1 cellular context compared by ENCODE assay signal in genomic region chr13:46830405-46831005, GRCh38.
TF ChIP-seq lines count a peak whose summit lies in the region.

No MANE protein-coding gene starts in this region.

TF ChIP-seq in HepG2, 621 proteins besides CTCF, POLR2A, EP300 and RAD21:
- no peak for TF ChIP-seq SNAPC5 (CRISPR knock-in tag; IDR thresholded peaks at IDR 0.05; ENCODE audit: borderline replicate concordance)
- no peak for TF ChIP-seq KLF13 (CRISPR knock-in tag; IDR thresholded peaks at IDR 0.05)
- no peak for TF ChIP-seq HMGXB4 (CRISPR knock-in tag; IDR thresholded peaks at IDR 0.05; ENCODE audit: borderline replicate concordance in 1 of 2, low read depth in 1 of 2)
- no peak for TF ChIP-seq RXRB (CRISPR knock-in tag; IDR thresholded peaks at IDR 0.05; ENCODE audit: borderline replicate concordance)
- TF ChIP-seq ZNF780A (CRISPR knock-in tag; IDR thresholded peaks at IDR 0.05), result no peak
- no peak for TF ChIP-seq ZNF383 (CRISPR knock-in tag; IDR thresholded peaks at IDR 0.05; ENCODE audit: borderline replicate concordance)
- TF ChIP-seq ZNF816 (CRISPR knock-in tag; IDR thresholded peaks at IDR 0.05; ENCODE audit: borderline replicate concordance), result no peak
- no peak for TF ChIP-seq ZFP90 (CRISPR knock-in tag; IDR thresholded peaks at IDR 0.05; ENCODE audit: borderline replicate concordance)
- TF ChIP-seq NR2F1 (CRISPR knock-in tag; IDR thresholded peaks at IDR 0.05), result no peak
- TF ChIP-seq MAX (IDR thresholded peaks at IDR 0.05), result no peak
- no peak for TF ChIP-seq SMC3 (IDR thresholded peaks at IDR 0.05; ENCODE audit: low read length)
- TF ChIP-seq NFRKB (IDR thresholded peaks at IDR 0.05), result no peak
TF ChIP-seq in HepG2: peak in this region for 0.
